In the genomic region with DNA sequence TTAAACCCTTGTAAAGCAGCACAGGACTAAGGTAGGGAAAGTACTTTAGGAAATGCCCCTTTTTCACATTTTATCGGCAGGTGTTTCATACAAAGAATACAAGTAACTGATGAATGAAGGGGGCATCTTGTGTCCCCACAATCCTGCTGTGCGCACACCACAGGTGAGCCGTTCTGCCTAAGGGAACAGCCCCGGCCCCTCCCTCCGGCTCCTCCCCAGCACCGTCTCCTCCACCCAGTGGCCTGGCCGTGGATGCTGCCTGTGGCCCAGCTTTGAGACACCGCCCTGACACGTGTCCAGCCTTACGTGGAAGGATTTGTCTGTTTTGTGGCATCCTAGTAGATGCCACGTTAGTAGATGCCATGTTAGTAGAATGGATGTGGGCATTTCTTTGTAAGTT, we compare ENCODE assay signal across 2 cellular contexts.
TF ChIP-seq lines count a peak whose summit lies in the region.

No MANE protein-coding gene starts in this region.

TF ChIP-seq in HEK293, 187 proteins besides CTCF, POLR2A, EP300 and RAD21:
- TF ChIP-seq ZNF341 (tag by site-specific recombination; IDR thresholded peaks at IDR 0.05; ENCODE audit: low read depth) (peak; percentile 81), TCF7L2 (IDR thresholded peaks at IDR 0.05; ENCODE audit: borderline replicate concordance, low read depth, low read length) (no peak), KLF1 (tag by site-specific recombination; IDR thresholded peaks at IDR 0.05) (peak; percentile 37; the same call in 1 of the 2 replicates), ZNF660 (tag by site-specific recombination; IDR thresholded peaks at IDR 0.05) (no peak)

TF ChIP-seq in H1, 55 proteins besides CTCF, POLR2A, EP300 and RAD21:
- TF ChIP-seq KDM4A (IDR thresholded peaks at IDR 0.05; ENCODE audit: low read depth, low read length, severe bottlenecking) (no peak), TAF7 (optimal IDR thresholded peaks at IDR 0.05; ENCODE audit: borderline replicate concordance, low read depth, low read length) (no peak), CTBP2 (IDR thresholded peaks at IDR 0.05; ENCODE audit: borderline replicate concordance, insufficient read depth, insufficient read length, low read length) (no peak), FOSL1 (IDR thresholded peaks at IDR 0.05; ENCODE audit: insufficient read depth, low read depth, low read length) (no peak), NANOG (IDR thresholded peaks at IDR 0.05; ENCODE audit: insufficient read depth, low read depth, low read length, poor library complexity, severe bottlenecking) (no peak), EGR1 (IDR thresholded peaks at IDR 0.05; ENCODE audit: borderline replicate concordance, low read depth, low read length) (peak; percentile 72; the same call in 1 of the 2 replicates), SIX5 (IDR thresholded peaks at IDR 0.05; ENCODE audit: low read depth, low read length) (no peak)
